12 cellular contexts compared by ENCODE assay signal in genomic region chr14:100592972-100593371, GRCh38. TPM values are rescaled to one million over a fixed set of nuclear protein-coding genes. Genes with fewer than 3 reads are reported as not detected.
"Had no signal": no experiment of that assay in that cellular context is flagged by ENCODE, and none has a peak within 500 bp of the region (broad histone marks: within the 10 kb centered on the region; RNA-seq: fewer than 3 reads in every experiment).

No MANE protein-coding gene starts in this region.

- H3K27ac Mint-ChIP-seq: activated naive CD8-positive, alpha-beta T cell treated with anti-CD3 and anti-CD28 coated beads for 36 hours; stimulated activated naive B cell treated with anti-CD40 and anti-IgM and Interleukin-4, amounts not matched to agents 10 μg/mL and 1 μg/mL and 100 μg/mL, for 72 hours had no signal

- H3K27ac ChIP-seq: heart left ventricle, right atrium auricular region had no signal

- H3K27me3 ChIP-seq: right atrium auricular region had no signal

- H3K4me3 Mint-ChIP-seq: activated naive CD8-positive, alpha-beta T cell treated with anti-CD3 and anti-CD28 coated beads for 36 hours; stimulated activated naive B cell treated with anti-CD40 and anti-IgM and Interleukin-4, amounts not matched to agents 10 μg/mL and 1 μg/mL and 100 μg/mL, for 72 hours had no signal

- H3K9me3 ChIP-seq: heart left ventricle, right atrium auricular region had no signal

- DNase-seq: activated gamma-delta T cell treated with Interleukin-2 at 50 U/mL for 16 hours; activated naive CD8-positive, alpha-beta T cell treated with anti-CD3 and anti-CD28 coated beads for 36 hours; activated T-cell treated with anti-CD3 and anti-CD28 coated beads, Interleukin-2, amount 50 U/mL, for 1 hour; anterior cingulate cortex; foreskin melanocyte; islet precursor cell; stimulated activated CD4-positive, alpha-beta T cell treated with anti-CD3 and anti-CD28 coated beads, Interleukin-1b, Interleukin-23, amount 100 ng/mL, for 48 hours; stimulated activated naive B cell treated with anti-CD40 and anti-IgM and Interleukin-4, amounts not matched to agents 10 μg/mL and 1 μg/mL and 100 μg/mL, for 72 hours; trophoblast cell had no signal

- H3K9me3 Mint-ChIP-seq: activated naive CD8-positive, alpha-beta T cell treated with anti-CD3 and anti-CD28 coated beads for 36 hours; stimulated activated naive B cell treated with anti-CD40 and anti-IgM and Interleukin-4, amounts not matched to agents 10 μg/mL and 1 μg/mL and 100 μg/mL, for 72 hours had no signal

- H3K4me1 Mint-ChIP-seq: activated naive CD8-positive, alpha-beta T cell treated with anti-CD3 and anti-CD28 coated beads for 36 hours had no signal

- H3K36me3 ChIP-seq: heart left ventricle, right atrium auricular region had no signal

- H3K36me3 Mint-ChIP-seq: activated naive CD8-positive, alpha-beta T cell treated with anti-CD3 and anti-CD28 coated beads for 36 hours; stimulated activated naive B cell treated with anti-CD40 and anti-IgM and Interleukin-4, amounts not matched to agents 10 μg/mL and 1 μg/mL and 100 μg/mL, for 72 hours had no signal

- H3K4me3 ChIP-seq: heart left ventricle, right atrium auricular region had no signal

RNA-seq across cellular contexts. Expression of gene BEGAIN, which starts 5.8 kb away (rescaled TPM):
- polyA plus RNA-seq: endothelial cell of umbilical vein had no signal
